In genomic region chr20:53760025-53760441, GRCh38 we compare ENCODE assay signal across 1 cellular context.
TF ChIP-seq lines count a peak whose summit lies in the region.

No MANE protein-coding gene starts in this region.

TF ChIP-seq in H1, 55 proteins besides CTCF, POLR2A, EP300 and RAD21:
- TF ChIP-seq JUND (IDR thresholded peaks at IDR 0.05; ENCODE audit: low read length) (no peak), CHD1 (IDR thresholded peaks at IDR 0.05; ENCODE audit: low read depth, low read length) (no peak), FOSL1 (IDR thresholded peaks at IDR 0.05; ENCODE audit: insufficient read depth, low read depth, low read length) (no peak), RFX5 (IDR thresholded peaks at IDR 0.05; ENCODE audit: borderline replicate concordance, low read depth, low read length) (no peak), PHF8 (conservative IDR thresholded peaks at IDR 0.05; ENCODE audit: low read depth, low read length) (no peak), USF2 (IDR thresholded peaks at IDR 0.05; ENCODE audit: low read length) (no peak), NANOG (IDR thresholded peaks at IDR 0.05; ENCODE audit: insufficient read depth, low read depth, low read length, poor library complexity, severe bottlenecking) (no peak), HDAC6 (IDR thresholded peaks at IDR 0.05; ENCODE audit: low read depth, low read length) (no peak), KDM5A (IDR thresholded peaks at IDR 0.05; ENCODE audit: low read length) (no peak), JUN (IDR thresholded peaks at IDR 0.05; ENCODE audit: low read depth, low read length) (no peak)
TF ChIP-seq in H1: peak in this region for 0.
